In genomic region chr2:173963323-173963816, GRCh38 we compare ENCODE assay signal across 9 cellular contexts. TPM values are rescaled to one million over a fixed set of nuclear protein-coding genes. Genes with fewer than 3 reads are reported as not detected.
DNase-seq lines count a peak whose midpoint lies in the region; ATAC-seq, FAIRE-seq and TF ChIP-seq lines count a peak whose summit lies in the region.
"Had no signal": no experiment of that assay in that cellular context is flagged by ENCODE, and none has a peak within 500 bp of the region (broad histone marks: within the 10 kb centered on the region; RNA-seq: fewer than 3 reads in every experiment).

No MANE protein-coding gene starts in this region.

- WGBS in GM12878 (ENCODE audit: insufficient coverage, insufficient replicate concordance, low lambda C conversion rate, missing lambda C conversion rate): 1% methylated on average over 44 of the region's 44 CpGs

- peak overlapping the region; percentile 84 for H3K9ac ChIP-seq in HUES48 (ENCODE audit: low read depth, low read length)
- peak overlapping the region; percentile 93 for H3K9ac ChIP-seq in GM12878 (ENCODE audit: control insufficient read depth, insufficient read depth, low read length)

- intact Hi-C loops in GM12878 (cut with micrococcal nuclease; ENCODE audit: unreplicated experiment): loop anchor here (2.0 to 10.0 kb wide), 3 partner anchors 65 to 631 kb away; partner anchors contain the start of genes OLA1 and WIPF1

- DNase-seq in NCI-H1417 (lab: John Stamatoyannopoulos, UW): peak; percentile 51 to 55 (median 51)
- DNase-seq in NCI-H1417 treated with DMSO at 0.1 percent for 48 hours (lab: John Stamatoyannopoulos, UW): no peak
- DNase-seq in RPMI7951 (ENCODE audit: low read depth): peak; percentile 66
- no peak for DNase-seq in GM12878 (ENCODE audit: low read depth, low spot score)
- DNase-seq in kidney epithelial cell (ENCODE audit: low read depth): no peak
- DNase-seq in stimulated activated CD4-positive, alpha-beta T cell treated with anti-CD3 and anti-CD28 coated beads, Interleukin-4, amount 100 ng/mL, for 24 hours: peak; percentile 67

- H3K27ac ChIP-seq in HUES48 (ENCODE audit: low read depth, low read length) (peak overlapping the region; percentile 100), GM12878 (ENCODE audit: control insufficient read depth, insufficient read depth) (peak overlapping the region; percentile 97)

- ATAC-seq in GM21447 (IDR thresholded peaks at IDR 0.05; ENCODE audit: unreplicated experiment) (peak; percentile 21), GM12878 (peak; percentile 17)

- SMC1A ChIA-PET in GM12878 (lab: Charles Lee; ENCODE audit: uncharacterized antibody, unreplicated experiment): interaction anchor here (1.1 to 2.7 kb wide), 6 partner anchors 12 to 81 kb away, joined by 3 to 8 read pairs (median 4); no protein-coding TSS in a partner anchor

- TF ChIP-seq RAD21 in GM12878 (IDR thresholded peaks at IDR 0.05; ENCODE audit: insufficient read depth, low read depth, low read length): peak; percentile 16; the same call in 1 of the 2 replicates

- H3K4me2 ChIP-seq in GM12878 (ENCODE audit: control insufficient read depth, insufficient read depth): peak overlapping the region; percentile 85; the same call in 1 of the 2 replicates

- H3K36me3 ChIP-seq in HUES48 (ENCODE audit: control insufficient read depth, insufficient read depth, low read length) (no peaks in the 10 kb centered on the region; the same call in 1 of the 2 replicates), GM12878 (ENCODE audit: control insufficient read depth in 2 of 2, insufficient read depth in 2 of 2, low read length in 1 of 2) (peaks cover 0 to 6% of the 10 kb centered on the region in 2 experiments; a peak in 1 of 4 replicates), kidney epithelial cell (ENCODE audit: control insufficient read depth, insufficient read depth, low read length) (no peaks in the 10 kb centered on the region)

- H2AFZ ChIP-seq in GM12878 (ENCODE audit: control insufficient read depth, low read depth, low read length): peak overlapping the region; percentile 35

- H3K4me3 ChIP-seq in HUES48 (ENCODE audit: low read depth, low read length) (peak overlapping the region; percentile 75), GM12878 (peak overlapping the region; percentile 76), kidney epithelial cell (ENCODE audit: low read depth, low read length) (peak overlapping the region; percentile 68)

- H4K20me1 ChIP-seq in GM12878 (ENCODE audit: control insufficient read depth, insufficient read depth): no peaks in the 10 kb centered on the region

- TF ChIP-seq CTCF in GM12878 (IDR thresholded peaks at IDR 0.05 in 2 of 3, conservative IDR thresholded peaks at IDR 0.05 in 1 of 3; ENCODE audit: control insufficient read depth in 2 of 3, extremely low read depth in 1 of 3, insufficient read depth in 1 of 3, low read depth in 3 of 3, low read length in 3 of 3): peak in 2 of 3 experiments; percentile 18 to 30; a peak in 1 of 6 replicates
- peak; percentile 15 for TF ChIP-seq CTCF in kidney epithelial cell (IDR thresholded peaks at IDR 0.05; ENCODE audit: insufficient read depth, low read length, poor library complexity, severe bottlenecking)

- CTCF ChIA-PET in GM12878 (lab: Yijun Ruan, JAX): interaction anchor here (1.0 to 2.1 kb wide), 2 partner anchors 11 to 65 kb away, joined by 3 to 11 read pairs; no protein-coding TSS in a partner anchor

- H3K79me2 ChIP-seq in GM12878 (ENCODE audit: control insufficient read depth, insufficient read depth, low read length): peaks cover 78% of the 10 kb centered on the region

- no peak for TF ChIP-seq POLR2A in GM12878 (IDR thresholded peaks at IDR 0.05; ENCODE audit: low read depth, low read length)

- TF ChIP-seq EP300 in GM12878 (IDR thresholded peaks at IDR 0.05; ENCODE audit: borderline replicate concordance in 1 of 2, control insufficient read depth in 1 of 2, low read depth in 2 of 2, low read length in 2 of 2): no peak

- no peaks in the 10 kb centered on the region for H3K27me3 ChIP-seq in HUES48 (ENCODE audit: control insufficient read depth, insufficient read depth, low read length)
- H3K27me3 ChIP-seq in GM12878 (replicated peaks in 1 of 2; ENCODE audit: control insufficient read depth in 2 of 2, insufficient read depth in 2 of 2, low read length in 1 of 2): no peaks in the 10 kb centered on the region
- H3K27me3 ChIP-seq in kidney epithelial cell (ENCODE audit: control insufficient read depth, insufficient read depth, low read length): no peaks in the 10 kb centered on the region

- FAIRE-seq in GM12878 (lab: Jason Lieb, UNC): no peak
- FAIRE-seq: A204.1 had no signal

- no TSS peak for BruUV-seq in GM12878 (replicated peaks; lab: Mats Ljungman, UMichigan)

- POLR2A ChIA-PET in GM12878 (lab: Charles Lee): interaction anchor here (1.0 to 2.6 kb wide), 3 partner anchors 10 to 22 kb away, joined by 3 to 12 read pairs (median 6); no protein-coding TSS in a partner anchor

- H3K9me3 ChIP-seq in HUES48 (ENCODE audit: control insufficient read depth, insufficient read depth, low read length) (no peaks in the 10 kb centered on the region), GM12878 (replicated peaks; ENCODE audit: control insufficient read depth, insufficient read depth, low read length) (no peaks in the 10 kb centered on the region)

- RAD21 ChIA-PET in GM12878 (lab: Charles Lee; ENCODE audit: unreplicated experiment): interaction anchor here (1.1 to 1.6 kb wide), 2 partner anchors 22 to 65 kb away, joined by 4 read pairs; no protein-coding TSS in a partner anchor

- H3K4me1 ChIP-seq in HUES48 (ENCODE audit: control insufficient read depth, insufficient read depth, low read length): peaks cover 23% of the 10 kb centered on the region
- H3K4me1 ChIP-seq in GM12878 (ENCODE audit: control insufficient read depth, insufficient read depth, low read length): no peaks in the 10 kb centered on the region; the same call in 1 of the 2 replicates

- in situ Hi-C loops in GM12878 (cut with MboI): no loop called here

TF ChIP-seq in GM12878, 131 proteins besides CTCF, POLR2A, EP300 and RAD21 (continues in another document):
- TF ChIP-seq POLR2AphosphoS5 (IDR thresholded peaks at IDR 0.05; ENCODE audit: low read length) (no peak), ETV6 (conservative IDR thresholded peaks at IDR 0.05 in 1 of 2, IDR thresholded peaks at IDR 0.05 in 1 of 2; ENCODE audit: borderline replicate concordance in 1 of 2, low read depth in 1 of 2) (no peak), PBX3 (IDR thresholded peaks at IDR 0.05; ENCODE audit: insufficient replicate concordance, low read depth, low read length) (no peak), RB1 (IDR thresholded peaks at IDR 0.05; ENCODE audit: borderline replicate concordance) (no peak), CBX5 (IDR thresholded peaks at IDR 0.05; ENCODE audit: low read depth) (no peak), ASH2L (IDR thresholded peaks at IDR 0.05; ENCODE audit: borderline replicate concordance, low read depth) (0 out of 2 replicates have a peak, but pooled peaks have one; percentile 37), NBN (IDR thresholded peaks at IDR 0.05) (no peak), ELK1 (IDR thresholded peaks at IDR 0.05; ENCODE audit: low read depth, low read length) (no peak), ESRRA (IDR thresholded peaks at IDR 0.05; ENCODE audit: low read length) (no peak)

RNA-seq across cellular contexts. Expression of gene SP3, which starts 1.8 kb away (rescaled TPM):
- 93.2 and 101 TPM in 2 replicates for total RNA-seq in RPMI7951 (2014; rRNA removed; shearing (Covaris generic))
- total RNA-seq in GM12878 (2013; cell fraction: nucleolus; rRNA removed): 171 and 179 TPM in 2 replicates
- total RNA-seq in GM12878 (2014; rRNA removed) (81.8 and 82.6 TPM in 2 replicates), GM12878 (2014; rRNA removed; fragmentation: Illumina TruSeq; extraction: Trizol) (85.2 and 87.6 TPM in 2 replicates), GM12878 (2021) (70.7 and 74.8 TPM in 2 replicates), kidney epithelial cell (52.6 and 68.9 TPM in 2 replicates)
- 17.5 TPM for polyA plus RNA-seq in GM12878 (2011; ENCODE audit: low read depth)
- polyA plus RNA-seq in GM12878 (2011; rRNA removed) (71.0 and 94.6 TPM in 2 replicates), GM12878 (2014; fragmentation: Illumina TruSeq; extraction: Trizol) (62.3 and 80.9 TPM in 2 replicates), GM12878 (2014; fragmentation: Nextera tagmentation; extraction: Ambion mirVana) (10 to 100 TPM in 1 of 2 experiments, 1 to 10 TPM in 1; 9.9 to 12.2 TPM), GM12878 (2014; rRNA removed) (42.4 TPM in 2 replicates), GM12878 (2016; fragmentation: Nextera tagmentation; extraction: Ambion mirVana) (10 to 100 TPM; 35.8 to 36.2 TPM)
- 31.1 and 34.6 TPM in 2 replicates for polyA plus RNA-seq in GM12878 (2011; cell fraction: cytosol; rRNA removed)
- polyA plus RNA-seq in GM12878 (2011; cell fraction: nucleus; rRNA removed): 36.5 and 43.8 TPM in 2 replicates
- polyA plus RNA-seq in GM12878 (2012): 19.5 and 25.2 TPM in 2 replicates
- polyA minus RNA-seq in GM12878 (2011; rRNA and poly(A)+ RNA removed): 114 and 144 TPM in 2 replicates
- 35.6 and 37.4 TPM in 2 replicates for polyA minus RNA-seq in GM12878 (2011; cell fraction: cytosol; rRNA and poly(A)+ RNA removed)
- 87.9 and 121 TPM in 2 replicates for polyA minus RNA-seq in GM12878 (2011; cell fraction: nucleus; rRNA and poly(A)+ RNA removed)

Comparison
In these comparisons a context has a peak if more than half of its experiments do, and no peak if none do; other contexts are left out.
1. DNase-seq: peak in NCI-H1417 (3 of 3), RPMI7951 (single experiment) and stimulated activated CD4-positive, alpha-beta T cell treated with anti-CD3 and anti-CD28 coated beads, Interleukin-4, amount 100 ng/mL, for 24 hours (single experiment); none in NCI-H1417 treated with DMSO at 0.1 percent for 48 hours (single experiment), GM12878 (single experiment) and kidney epithelial cell (single experiment).
2. Peak in every context shown above with its lines, with median percentiles within 50 percentile points of each other: H3K4me3 ChIP-seq.